11 cellular contexts compared by ENCODE assay signal in genomic region chr11:113384551-113384950, GRCh38. TPM values are rescaled to one million over a fixed set of nuclear protein-coding genes. Genes with fewer than 3 reads are reported as not detected.
DNase-seq lines count a peak whose midpoint lies in the region; ATAC-seq lines count a peak whose summit lies in the region.
"Had no signal": no experiment of that assay in that cellular context is flagged by ENCODE, and none has a peak within 500 bp of the region (broad histone marks: within the 10 kb centered on the region; RNA-seq: fewer than 3 reads in every experiment).

No MANE protein-coding gene starts in this region.

- peak overlapping the region; percentile 50 for H3K27ac ChIP-seq in mesenchymal stem cell (ENCODE audit: low read length, poor library complexity, severe bottlenecking)
- H3K27ac ChIP-seq: WERI-Rb-1 had no signal

- no peak overlapping the region for H2AK5ac ChIP-seq in mesenchymal stem cell (ENCODE audit: low read length, severe bottlenecking)

- H3K4me2 ChIP-seq in mesenchymal stem cell (ENCODE audit: low read length, poor library complexity, severe bottlenecking): no peak overlapping the region

- no peak overlapping the region for H3K23ac ChIP-seq in mesenchymal stem cell (ENCODE audit: low read length in 2 of 2)

- no peak overlapping the region for H2BK120ac ChIP-seq in mesenchymal stem cell (ENCODE audit: low read depth, low read length)

- H3K36me3 ChIP-seq in mesenchymal stem cell (ENCODE audit: control insufficient read depth in 1 of 2, insufficient read depth in 2 of 2, low read depth in 1 of 2, low read length in 2 of 2): no peaks in the 10 kb centered on the region
- H3K36me3 ChIP-seq: WERI-Rb-1 had no signal

- H2BK12ac ChIP-seq in mesenchymal stem cell (ENCODE audit: low read length in 2 of 2): no peak overlapping the region

- H3K14ac ChIP-seq in mesenchymal stem cell (ENCODE audit: low read length in 2 of 2): no peak overlapping the region

- in situ Hi-C loops in T47D (cut with HindIII; ENCODE audit: low pct_unique_long_range_greater_than_20kb, low sequenced_read_pairs): no loop called here

- WGBS in mesenchymal stem cell: 7% methylated on average over 3 of the region's 3 CpGs

- H3K27me3 ChIP-seq in mesenchymal stem cell (ENCODE audit: control insufficient read depth in 1 of 2, insufficient read depth in 1 of 2, low read length in 2 of 2): peaks cover 32 to 40% of the 10 kb centered on the region in 2 experiments

- no peak overlapping the region for H4K8ac ChIP-seq in mesenchymal stem cell (ENCODE audit: low read length)

- no peaks in the 10 kb centered on the region for H3K9me3 ChIP-seq in mesenchymal stem cell (ENCODE audit: control insufficient read depth, low read length)

- ATAC-seq in HG02678 (IDR thresholded peaks at IDR 0.05; ENCODE audit: unreplicated experiment) (no peak), HG02763 (IDR thresholded peaks at IDR 0.05; ENCODE audit: unreplicated experiment) (no peak), GM19023 (IDR thresholded peaks at IDR 0.05; ENCODE audit: unreplicated experiment) (no peak)

- H2BK5ac ChIP-seq in mesenchymal stem cell (ENCODE audit: low read depth, low read length, poor library complexity, severe bottlenecking): no peak overlapping the region

- H3K4me3 ChIP-seq in mesenchymal stem cell (ENCODE audit: insufficient read depth in 1 of 2, low read depth in 1 of 2, low read length in 2 of 2): no peak overlapping the region

- no peak overlapping the region for H2BK15ac ChIP-seq in mesenchymal stem cell (ENCODE audit: low read depth, poor library complexity, severe bottlenecking)

- no peak overlapping the region for H2AFZ ChIP-seq in mesenchymal stem cell (ENCODE audit: low read depth, low read length)

- no peak overlapping the region for H4K91ac ChIP-seq in mesenchymal stem cell (ENCODE audit: low read length)

- no peak overlapping the region for H3K18ac ChIP-seq in mesenchymal stem cell (ENCODE audit: low read depth in 1 of 2, low read length in 2 of 2)

- no peaks in the 10 kb centered on the region for H3K79me1 ChIP-seq in mesenchymal stem cell (replicated peaks; ENCODE audit: low read length, poor library complexity, severe bottlenecking)

- no peak overlapping the region for H3K9ac ChIP-seq in mesenchymal stem cell (ENCODE audit: low read length)

- peaks cover 9% of the 10 kb centered on the region for H3K4me1 ChIP-seq in mesenchymal stem cell (ENCODE audit: control insufficient read depth, insufficient read depth, low read depth, low read length)

- DNase-seq in DMS53 treated with DMSO at 0.1 percent for 48 hours (lab: John Stamatoyannopoulos, UW; ENCODE audit: unreplicated experiment) (peak; percentile 88), NCI-H1694 treated with DMSO at 0.1 percent for 48 hours (lab: John Stamatoyannopoulos, UW) (peak; percentile 26), T47D (ENCODE audit: low read depth in 1 of 2, low spot score in 1 of 2) (peak; percentile 77 to 98), mesenchymal stem cell (peak; percentile 92)
- no peak for DNase-seq in activated CD8-positive, alpha-beta memory T cell treated with anti-CD3 and anti-CD28 coated beads, Interleukin-2, amount 50 U/mL, for 4 hours
- DNase-seq: activated naive CD8-positive, alpha-beta T cell treated with anti-CD3 and anti-CD28 coated beads for 36 hours; NCI-H2029; WERI-Rb-1 had no signal

- no peak overlapping the region for H3K4ac ChIP-seq in mesenchymal stem cell (ENCODE audit: low read depth in 1 of 2, low read length in 2 of 2)

RNA-seq across cellular contexts. Expression of gene ANKK1, which starts 3.0 kb away (rescaled TPM):
- not detected for polyA plus RNA-seq in mesenchymal stem cell (2013, experiment 1 of 2)
- 0.01 TPM for polyA plus RNA-seq in mesenchymal stem cell (2013, experiment 2 of 2)
